Comparison of ENCODE assay signal across 8 cellular contexts in the genomic region with DNA sequence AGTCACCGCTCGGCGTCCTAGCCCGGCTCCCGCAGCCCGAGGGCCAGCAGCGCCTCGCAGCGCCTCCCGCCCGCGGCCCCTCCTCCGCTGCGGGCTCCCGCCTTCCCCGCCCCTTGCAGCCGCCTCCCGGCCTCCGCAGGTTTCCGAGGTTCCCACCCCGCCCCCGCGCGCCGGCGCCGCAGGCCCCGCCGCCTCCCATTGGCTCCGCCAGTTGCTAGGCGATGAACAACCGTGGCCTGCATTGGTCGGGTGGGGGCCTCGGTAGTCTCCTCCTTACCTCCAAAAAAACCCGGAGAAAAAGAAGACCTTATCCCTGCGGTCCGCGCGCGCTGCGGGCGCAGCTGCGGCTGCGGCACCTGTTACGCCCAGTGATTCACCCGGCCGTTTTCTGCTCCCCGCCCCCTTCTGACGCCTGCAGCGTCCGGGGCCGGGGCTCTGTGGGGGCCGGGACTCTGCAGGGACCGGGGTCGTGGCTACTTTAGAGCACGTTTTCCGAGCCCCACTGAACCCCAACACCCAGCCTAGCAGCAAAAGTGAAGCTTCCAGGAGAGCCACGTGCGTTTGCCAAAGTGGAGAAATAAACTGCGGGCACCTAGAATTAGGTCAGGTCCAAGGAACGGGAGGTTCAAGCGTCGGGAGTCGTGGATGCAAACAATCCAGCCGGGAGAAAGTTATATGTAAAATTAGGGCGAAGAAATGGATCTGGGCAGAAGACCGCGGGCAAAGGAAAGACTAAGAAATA. TPM values are rescaled to one million over a fixed set of nuclear protein-coding genes. Genes with fewer than 3 reads are reported as not detected.
DNase-seq lines count a peak whose midpoint lies in the region; ATAC-seq and TF ChIP-seq lines count a peak whose summit lies in the region.

A gene with protein sequence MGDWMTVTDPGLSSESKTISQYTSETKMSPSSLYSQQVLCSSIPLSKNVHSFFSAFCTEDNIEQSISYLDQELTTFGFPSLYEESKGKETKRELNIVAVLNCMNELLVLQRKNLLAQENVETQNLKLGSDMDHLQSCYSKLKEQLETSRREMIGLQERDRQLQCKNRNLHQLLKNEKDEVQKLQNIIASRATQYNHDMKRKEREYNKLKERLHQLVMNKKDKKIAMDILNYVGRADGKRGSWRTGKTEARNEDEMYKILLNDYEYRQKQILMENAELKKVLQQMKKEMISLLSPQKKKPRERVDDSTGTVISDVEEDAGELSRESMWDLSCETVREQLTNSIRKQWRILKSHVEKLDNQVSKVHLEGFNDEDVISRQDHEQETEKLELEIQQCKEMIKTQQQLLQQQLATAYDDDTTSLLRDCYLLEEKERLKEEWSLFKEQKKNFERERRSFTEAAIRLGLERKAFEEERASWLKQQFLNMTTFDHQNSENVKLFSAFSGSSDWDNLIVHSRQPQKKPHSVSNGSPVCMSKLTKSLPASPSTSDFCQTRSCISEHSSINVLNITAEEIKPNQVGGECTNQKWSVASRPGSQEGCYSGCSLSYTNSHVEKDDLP (minus strand): TSS at position 65 of the 742 bp plus-strand sequence. CDS start 19,242 bp downstream, outside the sequence.

- peaks cover 38% of the 10 kb centered on the region for H3K4me1 Mint-ChIP-seq in activated T-helper 17 cell treated with anti-CD3 and anti-CD28 coated beads, Interleukin-2, amount 50 U/mL, for 72 hours
- peaks cover 29 to 76% (median 60%) of the 10 kb centered on the region in 7 donors for H3K4me1 Mint-ChIP-seq in naive thymus-derived CD4-positive, alpha-beta T cell
- H3K4me1 Mint-ChIP-seq in stimulated activated memory B cell treated with anti-CD40 and anti-IgM and Interleukin-4, amounts not matched to agents 10 μg/mL and 1 μg/mL and 100 μg/mL, for 72 hours, result peaks cover 18% of the 10 kb centered on the region

- H3K27ac Mint-ChIP-seq in activated T-helper 17 cell treated with anti-CD3 and anti-CD28 coated beads, Interleukin-2, amount 50 U/mL, for 72 hours, result peak within 1 kb of the TSS; percentile 94
- H3K27ac Mint-ChIP-seq in naive thymus-derived CD4-positive, alpha-beta T cell, result peak within 1 kb of the TSS; percentile 92 to 98 (median 96)
- H3K27ac Mint-ChIP-seq in stimulated activated memory B cell treated with anti-CD40 and anti-IgM and Interleukin-4, amounts not matched to agents 10 μg/mL and 1 μg/mL and 100 μg/mL, for 72 hours, result peak within 1 kb of the TSS; percentile 93

- intact Hi-C loops in naive thymus-derived CD4-positive, alpha-beta T cell (cut with micrococcal nuclease), result loop anchor here (1.0 to 5.0 kb wide), 28 partner anchors 14 to 1706 kb away; a partner anchor contains a TSS

- H3K4me3 Mint-ChIP-seq in activated T-helper 17 cell treated with anti-CD3 and anti-CD28 coated beads, Interleukin-2, amount 50 U/mL, for 72 hours, result peak within 1 kb of the TSS; percentile 94
- peak within 1 kb of the TSS; percentile 85 to 99 (median 92) for H3K4me3 Mint-ChIP-seq in naive thymus-derived CD4-positive, alpha-beta T cell
- H3K4me3 Mint-ChIP-seq in stimulated activated memory B cell treated with anti-CD40 and anti-IgM and Interleukin-4, amounts not matched to agents 10 μg/mL and 1 μg/mL and 100 μg/mL, for 72 hours, result peak within 1 kb of the TSS; percentile 98

- H3K27me3 Mint-ChIP-seq in activated T-helper 17 cell treated with anti-CD3 and anti-CD28 coated beads, Interleukin-2, amount 50 U/mL, for 72 hours, result no peaks in the 10 kb centered on the region
- H3K27me3 Mint-ChIP-seq in naive thymus-derived CD4-positive, alpha-beta T cell, result no peaks in the 10 kb centered on the region
- H3K27me3 Mint-ChIP-seq in stimulated activated memory B cell treated with anti-CD40 and anti-IgM and Interleukin-4, amounts not matched to agents 10 μg/mL and 1 μg/mL and 100 μg/mL, for 72 hours, result no peaks in the 10 kb centered on the region

- H3K9me3 ChIP-seq in naive thymus-derived CD4-positive, alpha-beta T cell (ENCODE audit: control insufficient read depth in 2 of 3, low read length in 3 of 3), result no peaks in the 10 kb centered on the region

- H3K9me3 Mint-ChIP-seq in activated T-helper 17 cell treated with anti-CD3 and anti-CD28 coated beads, Interleukin-2, amount 50 U/mL, for 72 hours, result no peaks in the 10 kb centered on the region
- no peaks in the 10 kb centered on the region for H3K9me3 Mint-ChIP-seq in naive thymus-derived CD4-positive, alpha-beta T cell
- no peaks in the 10 kb centered on the region for H3K9me3 Mint-ChIP-seq in stimulated activated memory B cell treated with anti-CD40 and anti-IgM and Interleukin-4, amounts not matched to agents 10 μg/mL and 1 μg/mL and 100 μg/mL, for 72 hours

- peak within 1 kb of the TSS; percentile 80 for H3K4me3 ChIP-seq in LNCaP clone FGC (ENCODE audit: low read depth, low read length)
- peak within 1 kb of the TSS; percentile 74 for H3K4me3 ChIP-seq in fibroblast of mammary gland (ENCODE audit: control insufficient read depth, low read depth, low read length)
- peak within 1 kb of the TSS; percentile 85 for H3K4me3 ChIP-seq in naive thymus-derived CD4-positive, alpha-beta T cell (ENCODE audit: low read length)

- peaks cover 3 to 24% of the 10 kb centered on the region in 2 donors for H3K4me1 ChIP-seq in naive thymus-derived CD4-positive, alpha-beta T cell (ENCODE audit: control insufficient read depth in 2 of 2, insufficient read depth in 2 of 2, low read length in 2 of 2)

- POLR2A ChIA-PET in naive thymus-derived CD4-positive, alpha-beta T cell (lab: Charles Lee), result interaction anchor here (1.0 to 2.8 kb wide), 4 partner anchors 10 to 547 kb away, joined by 3 to 10 read pairs (median 5); a partner anchor contains a TSS

- CTCF ChIA-PET in naive thymus-derived CD4-positive, alpha-beta T cell (lab: Charles Lee), result interaction anchor here (1.1 kb wide), 1 partner anchor 258 kb away, joined by 3 read pairs; no protein-coding TSS in a partner anchor

- peak within 1 kb of the TSS; percentile 82 for H3K27ac ChIP-seq in naive thymus-derived CD4-positive, alpha-beta T cell (ENCODE audit: low read depth, low read length)

- H3K27me3 ChIP-seq in naive thymus-derived CD4-positive, alpha-beta T cell (ENCODE audit: control insufficient read depth in 2 of 2, insufficient read depth in 2 of 2, low read length in 2 of 2), result no peaks in the 10 kb centered on the region

- DNase-seq in EH (ENCODE audit: low read depth) (peak; percentile 95), H4 (ENCODE audit: low spot score) (peak; percentile 82), LNCaP clone FGC (ENCODE audit: low read depth) (peak; percentile 94), RPMI8226 (peak; percentile 96), fibroblast of mammary gland (ENCODE audit: low read depth) (peak; percentile 95)
- DNase-seq in naive thymus-derived CD4-positive, alpha-beta T cell, result peak; percentile 97 to 100 (median 99)

- peak; percentile 90 for ATAC-seq in activated T-helper 17 cell treated with anti-CD3 and anti-CD28 coated beads, Interleukin-2, amount 50 U/mL, for 72 hours (replicated peaks)
- ATAC-seq in naive thymus-derived CD4-positive, alpha-beta T cell, result peak; percentile 94
- ATAC-seq in stimulated activated memory B cell treated with anti-CD40 and anti-IgM and Interleukin-4, amounts not matched to agents 10 μg/mL and 1 μg/mL and 100 μg/mL, for 72 hours, result peak; percentile 97

- no peak for TF ChIP-seq CTCF in LNCaP clone FGC (IDR thresholded peaks at IDR 0.05; ENCODE audit: control insufficient read depth, extremely low read depth, insufficient read depth)
- TF ChIP-seq CTCF in fibroblast of mammary gland (conservative IDR thresholded peaks at IDR 0.05; ENCODE audit: control insufficient read depth, insufficient read depth, low read depth, low read length), result no peak

- no peaks in the 10 kb centered on the region for H3K36me3 Mint-ChIP-seq in activated T-helper 17 cell treated with anti-CD3 and anti-CD28 coated beads, Interleukin-2, amount 50 U/mL, for 72 hours (ENCODE audit: low read depth)
- peaks cover 0 to 11% (median 0%) of the 10 kb centered on the region in 5 donors for H3K36me3 Mint-ChIP-seq in naive thymus-derived CD4-positive, alpha-beta T cell
- no peaks in the 10 kb centered on the region for H3K36me3 Mint-ChIP-seq in stimulated activated memory B cell treated with anti-CD40 and anti-IgM and Interleukin-4, amounts not matched to agents 10 μg/mL and 1 μg/mL and 100 μg/mL, for 72 hours

- H3K36me3 ChIP-seq in naive thymus-derived CD4-positive, alpha-beta T cell (ENCODE audit: control insufficient read depth in 2 of 3, insufficient read depth in 3 of 3, low read length in 3 of 3), result no peaks in the 10 kb centered on the region

RNA-seq across cellular contexts. Expression of the gene that starts here (rescaled TPM):
- total RNA-seq in H4 (2014; rRNA removed; shearing (Covaris generic)), result 7.1 and 8.8 TPM in 2 replicates
- 10 to 100 TPM in 1 of 2 donors, 1 to 10 TPM in 1; 4.1 to 10.7 TPM for total RNA-seq in activated T-helper 17 cell treated with anti-CD3 and anti-CD28 coated beads, Interleukin-2, amount 50 U/mL, for 72 hours
- 10 to 100 TPM in 1 of 5 experiments, 1 to 10 TPM in 4; 7.5 to 13.4 (median 8.1) TPM for total RNA-seq in naive thymus-derived CD4-positive, alpha-beta T cell
- polyA plus RNA-seq in naive thymus-derived CD4-positive, alpha-beta T cell, result 1 to 10 TPM; 8.4 to 8.8 TPM

Comparison
In these comparisons a context has a peak if more than half of its experiments do, and no peak if none do; other contexts are left out.
1. Peak in every context shown above with its lines: DNase-seq, ATAC-seq, H3K4me3 ChIP-seq and H3K27ac ChIP-seq.